ENCODE assay signal across 9 cellular contexts in the genomic region with DNA sequence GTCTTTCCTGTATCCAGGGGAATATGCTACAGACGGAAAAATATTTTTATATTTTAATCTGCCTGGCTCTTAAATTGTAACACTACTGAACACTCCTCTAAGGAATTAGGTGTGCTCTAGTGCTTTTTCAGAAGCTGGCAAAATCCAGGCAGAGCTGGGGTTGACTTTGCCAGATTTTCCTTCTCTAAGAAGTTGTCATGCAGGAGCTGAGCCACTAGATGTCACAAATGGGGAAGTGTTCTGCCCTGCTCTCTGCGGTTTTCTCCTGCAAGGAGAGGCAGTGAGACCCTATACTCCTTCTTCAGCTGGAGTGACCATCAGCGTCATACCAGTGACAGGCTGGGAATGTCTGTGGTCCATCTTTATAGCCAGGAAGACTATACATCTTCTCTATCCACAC.
DNase-seq lines count a peak whose midpoint lies in the region; ATAC-seq and TF ChIP-seq lines count a peak whose summit lies in the region.
"Had no signal": no experiment of that assay in that cellular context is flagged by ENCODE, and none has a peak within 500 bp of the region (broad histone marks: within the 10 kb centered on the region; RNA-seq: fewer than 3 reads in every experiment).

No MANE protein-coding gene starts in this region.

- no TSS peak for BruUV-seq in Panc1 (replicated peaks; lab: Mats Ljungman, UMichigan)

- intact Hi-C loops in Panc1 (cut with micrococcal nuclease; ENCODE audit: unreplicated experiment), result no loop called here

- no peaks in the 10 kb centered on the region for H3K36me3 Mint-ChIP-seq in nephron (ENCODE audit: low read depth)
- no peaks in the 10 kb centered on the region for H3K36me3 Mint-ChIP-seq in effector memory CD8-positive, alpha-beta T cell (ENCODE audit: insufficient read depth)

- no peaks in the 10 kb centered on the region for H3K27me3 ChIP-seq in Panc1 (ENCODE audit: control insufficient read depth, insufficient read depth, low read length)
- H3K27me3 ChIP-seq: BLaER1 had no signal

- H3K4me3 ChIP-seq in Panc1 (ENCODE audit: low read depth in 2 of 2, low read length in 2 of 2) (no peak overlapping the region), epithelial cell of esophagus (ENCODE audit: low read length) (no peak overlapping the region)
- H3K4me3 ChIP-seq: BLaER1 had no signal

- H3K4me3 Mint-ChIP-seq in nephron, result no peak overlapping the region
- H3K4me3 Mint-ChIP-seq in effector memory CD8-positive, alpha-beta T cell, result no peak overlapping the region

- no peaks in the 10 kb centered on the region for H3K9me3 ChIP-seq in Panc1 (ENCODE audit: control insufficient read depth, insufficient read depth, low read depth, low read length)
- H3K9me3 ChIP-seq: BLaER1 had no signal

- no peaks in the 10 kb centered on the region for H3K4me1 ChIP-seq in Panc1 (ENCODE audit: control insufficient read depth, insufficient read depth, low read length)

- H3K27me3 Mint-ChIP-seq in nephron (ENCODE audit: low read depth), result no peaks in the 10 kb centered on the region
- no peaks in the 10 kb centered on the region for H3K27me3 Mint-ChIP-seq in effector memory CD8-positive, alpha-beta T cell

- no peaks in the 10 kb centered on the region for H3K36me3 ChIP-seq in Panc1 (ENCODE audit: control insufficient read depth, insufficient read depth, low read length)
- H3K36me3 ChIP-seq: BLaER1 had no signal

- peak; percentile 27 for DNase-seq in NCI-H1436 (lab: John Stamatoyannopoulos, UW)
- no peak for DNase-seq in NCI-H1436 treated with DMSO at 0.1 percent for 48 hours (lab: John Stamatoyannopoulos, UW)
- DNase-seq in Panc1 (ENCODE audit: low read depth, low spot score), result no peak
- peak; percentile 52 for DNase-seq in epithelial cell of esophagus (ENCODE audit: low read depth)
- no peak for DNase-seq in effector memory CD8-positive, alpha-beta T cell
- no peak for DNase-seq in GM19238 (ENCODE audit: insufficient read length, low spot score)

- ATAC-seq in HG03432 (IDR thresholded peaks at IDR 0.05; ENCODE audit: unreplicated experiment) (peak; percentile 86), Panc1 (no peak)
- no peak for ATAC-seq in effector memory CD8-positive, alpha-beta T cell (replicated peaks)

- H3K9me3 Mint-ChIP-seq in nephron, result peaks cover 3% of the 10 kb centered on the region
- H3K9me3 Mint-ChIP-seq in effector memory CD8-positive, alpha-beta T cell, result peaks cover 0 to 4% of the 10 kb centered on the region in 2 donors

- CTCF ChIA-PET in Panc1 (lab: Charles Lee), result interaction anchor here (0.6 kb wide), 1 partner anchor 14 kb away, joined by 5 read pairs; no protein-coding TSS in a partner anchor

- TF ChIP-seq CTCF in Panc1 (IDR thresholded peaks at IDR 0.05) (peak; percentile 58), epithelial cell of esophagus (IDR thresholded peaks at IDR 0.05; ENCODE audit: insufficient read depth, low read depth, low read length, missing control alignments) (peak; percentile 76), nephron (IDR thresholded peaks at IDR 0.05; ENCODE audit: unreplicated experiment in 3 of 3) (peak; percentile 55 to 63 (median 59))

- in situ Hi-C loops in Panc1 (cut with HindIII; ENCODE audit: low pct_unique_long_range_greater_than_20kb, low sequenced_read_pairs), result no loop called here

- POLR2A ChIA-PET in Panc1 (lab: Charles Lee), result no interaction called here

- no peak overlapping the region for H3K27ac Mint-ChIP-seq in nephron
- H3K27ac Mint-ChIP-seq in effector memory CD8-positive, alpha-beta T cell, result no peak overlapping the region

- no peak overlapping the region for H3K27ac ChIP-seq in Panc1 (ENCODE audit: low read length)
- H3K27ac ChIP-seq: BLaER1 had no signal

- H3K4me1 Mint-ChIP-seq in nephron, result peaks cover 9% of the 10 kb centered on the region
- no peaks in the 10 kb centered on the region for H3K4me1 Mint-ChIP-seq in effector memory CD8-positive, alpha-beta T cell (ENCODE audit: low read depth in 2 of 2)

Comparison
In these comparisons a context has a peak if more than half of its experiments do, and no peak if none do; other contexts are left out.
1. DNase-seq: peak in NCI-H1436 (single experiment) and epithelial cell of esophagus (single experiment); none in NCI-H1436 treated with DMSO at 0.1 percent for 48 hours (single experiment), Panc1 (single experiment), effector memory CD8-positive, alpha-beta T cell (0 of 3) and GM19238 (single experiment).
2. Peak in every context shown above with its lines, with median percentiles within 50 percentile points of each other: CTCF ChIP-seq.